Comparison of ENCODE assay signal across 13 cellular contexts in the genomic region with DNA sequence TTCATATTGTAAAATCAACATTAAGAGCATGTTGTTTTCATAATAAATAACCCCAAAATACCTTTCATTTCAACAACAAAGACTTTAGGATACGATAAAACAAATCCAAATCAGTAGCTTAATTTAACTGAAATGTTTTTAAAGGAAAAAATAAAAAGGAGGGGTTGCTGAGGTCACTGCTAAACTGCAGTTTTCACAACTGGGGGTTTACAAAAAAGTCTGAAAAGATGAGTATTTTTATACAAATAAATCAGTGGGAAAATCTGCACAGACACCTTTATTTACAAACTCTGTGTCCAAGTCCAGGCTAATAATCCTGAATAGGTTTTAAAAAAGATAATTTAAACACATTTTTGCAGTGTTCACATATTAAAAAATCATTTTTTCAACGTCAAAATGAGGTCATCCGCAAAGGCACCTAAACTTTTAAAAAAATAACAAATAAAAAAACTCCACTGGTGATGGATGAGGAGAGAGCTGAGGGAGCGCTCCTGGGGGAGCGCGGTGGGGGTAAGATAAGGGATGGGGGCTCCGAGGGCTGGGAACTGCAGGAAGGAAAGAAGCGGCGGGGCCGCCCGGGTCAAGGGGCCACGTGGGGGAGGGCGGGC. TPM values are rescaled to one million over a fixed set of nuclear protein-coding genes. Genes with fewer than 3 reads are reported as not detected.
DNase-seq lines count a peak whose midpoint lies in the region; ATAC-seq, FAIRE-seq and TF ChIP-seq lines count a peak whose summit lies in the region.
"Had no signal": no experiment of that assay in that cellular context is flagged by ENCODE, and none has a peak within 500 bp of the region (broad histone marks: within the 10 kb centered on the region; RNA-seq: fewer than 3 reads in every experiment).

No MANE protein-coding gene starts in this region.

- H3K79me2 ChIP-seq in HepG2 (ENCODE audit: insufficient read depth, low read length): no peaks in the 10 kb centered on the region

- peak overlapping the region; percentile 99 for H3K4me2 ChIP-seq in HepG2 (ENCODE audit: low read depth, low read length)

- H3K4me1 Mint-ChIP-seq in glutamatergic neuron (ENCODE audit: low read depth, unreplicated experiment): peaks cover 21% of the 10 kb centered on the region

- no peak overlapping the region for H2AFZ ChIP-seq in HepG2 (ENCODE audit: low read length)

- H3K9me3 ChIP-seq in HepG2 (ENCODE audit: low read length) (no peaks in the 10 kb centered on the region), right lobe of liver (no peaks in the 10 kb centered on the region), adipocyte (ENCODE audit: control insufficient read depth, low read length) (no peaks in the 10 kb centered on the region)

- H3K27ac Mint-ChIP-seq in glutamatergic neuron (ENCODE audit: unreplicated experiment): no peak overlapping the region
- H3K27ac Mint-ChIP-seq: activated CD4-positive, alpha-beta T cell treated with anti-CD3 and anti-CD28 coated beads, Interleukin-2, amount 10 ng/mL, durations not matched to agents 7 days and 5 days had no signal

- no peak for TF ChIP-seq EP300 in HepG2 (IDR thresholded peaks at IDR 0.05; ENCODE audit: low read depth in 2 of 2, low read length in 2 of 2)
- no peak for TF ChIP-seq EP300 in HepG2 (CRISPR knock-in tag; IDR thresholded peaks at IDR 0.05; ENCODE audit: borderline replicate concordance)

- DNase-seq in HepG2 (ENCODE audit: low spot score) (no peak), right lobe of liver (no peak), adipocyte (ENCODE audit: low read depth) (no peak), glutamatergic neuron (no peak), kidney tubule cell (ENCODE audit: low spot score) (no peak), SKM-1 (lab: John Stamatoyannopoulos, UW; ENCODE audit: unreplicated experiment) (no peak), activated gamma-delta T cell (lab: John Stamatoyannopoulos, UW) (no peak)
- DNase-seq: activated CD4-positive, alpha-beta T cell treated with anti-CD3 and anti-CD28 coated beads, Interleukin-2, amount 10 ng/mL, durations not matched to agents 7 days and 5 days; Right ventricle myocardium superior had no signal

- H3K4me3 Mint-ChIP-seq in glutamatergic neuron (ENCODE audit: unreplicated experiment): peak overlapping the region; percentile 74

- CTCF ChIA-PET in HepG2 (lab: Yijun Ruan, JAX; ENCODE audit: low intra/inter-chr PET ratio, low total read pairs): no interaction called here

- intact Hi-C loops in HepG2 (cut with micrococcal nuclease; ENCODE audit: unreplicated experiment) (loop anchor here (10.0 kb wide), 1 partner anchor 1125 kb away; no protein-coding TSS in a partner anchor), right lobe of liver (cut with DNase I) (loop anchor here (10.0 kb wide), 4 partner anchors 285 to 525 kb away; no protein-coding TSS in a partner anchor)

- TF ChIP-seq CTCF in HepG2 (CRISPR knock-in tag; IDR thresholded peaks at IDR 0.05) (no peak), right lobe of liver (IDR thresholded peaks at IDR 0.05) (no peak), glutamatergic neuron (IDR thresholded peaks at IDR 0.05; ENCODE audit: partially characterized antibody, unreplicated experiment) (no peak)

- no peak for TF ChIP-seq RAD21 in HepG2 (CRISPR knock-in tag; IDR thresholded peaks at IDR 0.05)

- H3K9ac ChIP-seq in HepG2 (ENCODE audit: insufficient read depth, low read depth, low read length) (peak overlapping the region; percentile 29; the same call in 1 of the 2 replicates), adipocyte (ENCODE audit: low read length) (peak overlapping the region; percentile 47)

- POLR2A ChIA-PET in HepG2 (lab: Yijun Ruan, JAX): interaction anchor here (0.6 to 2.0 kb wide), 8 partner anchors 11 to 177 kb away, joined by 3 to 16 read pairs (median 4); a partner anchor contains a TSS

- BruUV-seq in HepG2 (replicated peaks; lab: Mats Ljungman, UMichigan): no TSS peak

- no peak for FAIRE-seq in HepG2 (lab: Jason Lieb, UNC)

- no peak for ATAC-seq in HepG2
- ATAC-seq in right lobe of liver: no peak
- ATAC-seq in HG03196 (IDR thresholded peaks at IDR 0.05; ENCODE audit: unreplicated experiment): no peak
- ATAC-seq: sciatic nerve had no signal

- H3K4me3 ChIP-seq in HepG2 (replicated peaks in 1 of 3; ENCODE audit: insufficient read depth in 1 of 3, low read depth in 2 of 3, low read length in 3 of 3) (peak overlapping the region; percentile 47 to 75 (median 49)), right lobe of liver (no peak overlapping the region), adipocyte (ENCODE audit: low read length) (peak overlapping the region; percentile 81)

- H3K27me3 ChIP-seq in HepG2 (ENCODE audit: control insufficient read depth in 1 of 2, insufficient read depth in 2 of 2, low read length in 2 of 2) (peaks cover 18 to 57% of the 10 kb centered on the region in 2 experiments), right lobe of liver (peaks cover 48 to 90% of the 10 kb centered on the region in 2 donors), adipocyte (replicated peaks; ENCODE audit: control insufficient read depth, insufficient read depth, low read length) (no peaks in the 10 kb centered on the region)

- H3K36me3 Mint-ChIP-seq in glutamatergic neuron (ENCODE audit: unreplicated experiment): no peaks in the 10 kb centered on the region

- in situ Hi-C loops in HepG2 (cut with HindIII; ENCODE audit: extremely low pct_ligation_motif_present, low pct_unique_long_range_greater_than_20kb): loop anchor here (5.0 to 10.0 kb wide), 2 partner anchors 102 to 305 kb away; a partner anchor contains a TSS

- TF ChIP-seq POLR2A in HepG2 (IDR thresholded peaks at IDR 0.05; ENCODE audit: insufficient read depth in 1 of 2, low read depth in 2 of 2, low read length in 2 of 2): no peak
- TF ChIP-seq POLR2A in right lobe of liver (IDR thresholded peaks at IDR 0.05): no peak

- WGBS in HepG2 (ENCODE audit: low lambda C conversion rate): 63% methylated on average over 13 of the region's 13 CpGs
- WGBS in right lobe of liver (ENCODE audit: insufficient coverage, low coverage, low lambda C conversion rate, missing lambda C conversion rate): 4% methylated on average over 13 of the region's 13 CpGs

- H3K4me1 ChIP-seq in HepG2 (ENCODE audit: insufficient read depth, low read length) (peaks cover 82% of the 10 kb centered on the region), right lobe of liver (peaks cover 0 to 58% (median 11%) of the 10 kb centered on the region in 4 donors), adipocyte (ENCODE audit: control insufficient read depth, insufficient read depth, low read length) (peaks cover 62% of the 10 kb centered on the region)

- H4K20me1 ChIP-seq in HepG2 (ENCODE audit: insufficient read depth, low read length): no peaks in the 10 kb centered on the region; the same call in 1 of the 2 replicates

- H3K36me3 ChIP-seq in HepG2 (replicated peaks in 1 of 2; ENCODE audit: control insufficient read depth in 1 of 2, insufficient read depth in 2 of 2, low read length in 2 of 2): no peaks in the 10 kb centered on the region
- H3K36me3 ChIP-seq in right lobe of liver: no peaks in the 10 kb centered on the region
- no peaks in the 10 kb centered on the region for H3K36me3 ChIP-seq in adipocyte (ENCODE audit: control insufficient read depth, insufficient read depth, low read length, severe bottlenecking)

- no peak overlapping the region for H3K27ac ChIP-seq in HepG2 (ENCODE audit: extremely low read length, insufficient read depth, low read length)
- H3K27ac ChIP-seq in right lobe of liver: no peak overlapping the region
- H3K27ac ChIP-seq: C4-2B had no signal

- H3K9me3 Mint-ChIP-seq in glutamatergic neuron (ENCODE audit: unreplicated experiment): peaks cover 15% of the 10 kb centered on the region
- H3K9me3 Mint-ChIP-seq: activated CD4-positive, alpha-beta T cell treated with anti-CD3 and anti-CD28 coated beads, Interleukin-2, amount 10 ng/mL, durations not matched to agents 7 days and 5 days had no signal

- peaks cover 32% of the 10 kb centered on the region for H3K27me3 Mint-ChIP-seq in glutamatergic neuron (ENCODE audit: unreplicated experiment)

RNA-seq across cellular contexts. Expression of a gene that starts 3.1 kb away (rescaled TPM):
- total RNA-seq in HepG2 (2016; rRNA removed; fragmentation: Illumina TruSeq; extraction: Trizol): 0.15 TPM in 1 of 2 replicates, not detected in the other
- total RNA-seq in HepG2 (2016; cell fraction: cytosol; rRNA removed; fragmentation: Illumina TruSeq; extraction: Trizol; ENCODE audit: low read depth): 0.09 TPM in 1 of 2 replicates, not detected in the other
- 0.09 TPM in 1 of 2 replicates, not detected in the other for total RNA-seq in HepG2 (2016; cell fraction: insoluble cytoplasmic fraction; rRNA removed; fragmentation: Illumina TruSeq; extraction: Trizol)
- 0.06 and 0.17 TPM in 2 replicates for total RNA-seq in HepG2 (2016; cell fraction: membrane; rRNA removed; fragmentation: Illumina TruSeq; extraction: Trizol)
- total RNA-seq in HepG2 (2016; cell fraction: nucleus; rRNA removed; fragmentation: Illumina TruSeq; extraction: Trizol): not detected in 2 replicates
- 0.07 TPM in 2 replicates for polyA plus RNA-seq in HepG2 (2011; rRNA removed)
- polyA plus RNA-seq in HepG2 (2011; cell fraction: cytosol; rRNA removed): 0.04 and 0.05 TPM in 2 replicates
- 0.29 and 0.59 TPM in 2 replicates for polyA plus RNA-seq in HepG2 (2011; cell fraction: nucleus; rRNA removed)
- 0.17 and 0.25 TPM in 2 replicates for polyA plus RNA-seq in HepG2 (2012)
- polyA plus RNA-seq in HepG2 (2016; cell fraction: cytosol; fragmentation: Illumina TruSeq; extraction: Trizol; ENCODE audit: low read depth): 0.07 and 0.12 TPM in 2 replicates
- polyA plus RNA-seq in HepG2 (2016; cell fraction: insoluble cytoplasmic fraction; fragmentation: Illumina TruSeq; extraction: Trizol; ENCODE audit: low read depth): 0.25 and 0.37 TPM in 2 replicates
- 0.21 and 0.24 TPM in 2 replicates for polyA plus RNA-seq in HepG2 (2016; cell fraction: membrane; fragmentation: Illumina TruSeq; extraction: Trizol; ENCODE audit: low read depth)
- polyA plus RNA-seq in HepG2 (2016; cell fraction: nucleus; fragmentation: Illumina TruSeq; extraction: Trizol; ENCODE audit: insufficient read depth, low read depth): 0.36 and 0.59 TPM in 2 replicates
- 0.07 and 0.10 TPM in 2 replicates for polyA minus RNA-seq in HepG2 (2011; rRNA and poly(A)+ RNA removed; ENCODE audit: low replicate concordance)
- polyA minus RNA-seq in HepG2 (2011; cell fraction: cytosol; rRNA and poly(A)+ RNA removed): 0.20 and 0.44 TPM in 2 replicates
- polyA minus RNA-seq in HepG2 (2011; cell fraction: nucleus; rRNA and poly(A)+ RNA removed): not detected in 2 replicates
- not detected for total RNA-seq in right lobe of liver
- 1.4 TPM for total RNA-seq in glutamatergic neuron (ENCODE audit: unreplicated experiment)
- total RNA-seq: activated CD4-positive, alpha-beta T cell treated with anti-CD3 and anti-CD28 coated beads, Interleukin-2, amount 10 ng/mL, durations not matched to agents 7 days and 5 days; liver; Right ventricle myocardium superior had no signal
- polyA plus RNA-seq: liver had no signal

RNA-seq across cellular contexts. Expression of a gene that starts 14.3 kb away (rescaled TPM):
- total RNA-seq in HepG2 (2016; rRNA removed; fragmentation: Illumina TruSeq; extraction: Trizol): 0.18 TPM in 1 of 2 replicates, not detected in the other
- total RNA-seq in HepG2 (2016; cell fraction: cytosol; rRNA removed; fragmentation: Illumina TruSeq; extraction: Trizol; ENCODE audit: low read depth): not detected in 2 replicates
- 0.13 and 0.52 TPM in 2 replicates for total RNA-seq in HepG2 (2016; cell fraction: insoluble cytoplasmic fraction; rRNA removed; fragmentation: Illumina TruSeq; extraction: Trizol)
- total RNA-seq in HepG2 (2016; cell fraction: membrane; rRNA removed; fragmentation: Illumina TruSeq; extraction: Trizol): 0.09 TPM in 1 of 2 replicates, not detected in the other
- total RNA-seq in HepG2 (2016; cell fraction: nucleus; rRNA removed; fragmentation: Illumina TruSeq; extraction: Trizol): 0.25 and 0.37 TPM in 2 replicates
- polyA plus RNA-seq in HepG2 (2011; rRNA removed): 0.69 and 0.86 TPM in 2 replicates
- polyA plus RNA-seq in HepG2 (2011; cell fraction: cytosol; rRNA removed): 0.40 and 0.47 TPM in 2 replicates
- polyA plus RNA-seq in HepG2 (2011; cell fraction: nucleus; rRNA removed): 3.0 and 3.7 TPM in 2 replicates
- 0.32 and 0.51 TPM in 2 replicates for polyA plus RNA-seq in HepG2 (2012)
- polyA plus RNA-seq in HepG2 (2016; cell fraction: cytosol; fragmentation: Illumina TruSeq; extraction: Trizol; ENCODE audit: low read depth): 0.19 TPM in 1 of 2 replicates, not detected in the other
- 0.27 and 0.41 TPM in 2 replicates for polyA plus RNA-seq in HepG2 (2016; cell fraction: insoluble cytoplasmic fraction; fragmentation: Illumina TruSeq; extraction: Trizol; ENCODE audit: low read depth)
- polyA plus RNA-seq in HepG2 (2016; cell fraction: membrane; fragmentation: Illumina TruSeq; extraction: Trizol; ENCODE audit: low read depth): 0.09 and 0.16 TPM in 2 replicates
- polyA plus RNA-seq in HepG2 (2016; cell fraction: nucleus; fragmentation: Illumina TruSeq; extraction: Trizol; ENCODE audit: insufficient read depth, low read depth): 0.94 TPM in 1 of 2 replicates, not detected in the other
- 0.89 and 1.8 TPM in 2 replicates for polyA minus RNA-seq in HepG2 (2011; rRNA and poly(A)+ RNA removed; ENCODE audit: low replicate concordance)
- polyA minus RNA-seq in HepG2 (2011; cell fraction: cytosol; rRNA and poly(A)+ RNA removed): 0.40 and 1.1 TPM in 2 replicates
- polyA minus RNA-seq in HepG2 (2011; cell fraction: nucleus; rRNA and poly(A)+ RNA removed): 1.8 and 2.2 TPM in 2 replicates
- not detected for total RNA-seq in right lobe of liver
- 0.61 TPM for total RNA-seq in glutamatergic neuron (ENCODE audit: unreplicated experiment)
- total RNA-seq: activated CD4-positive, alpha-beta T cell treated with anti-CD3 and anti-CD28 coated beads, Interleukin-2, amount 10 ng/mL, durations not matched to agents 7 days and 5 days; liver; Right ventricle myocardium superior had no signal
- polyA plus RNA-seq: liver had no signal

Comparison
In these comparisons a context has a peak if more than half of its experiments do, and no peak if none do; other contexts are left out.
1. H3K4me3 ChIP-seq: peak in HepG2 (3 of 3) and adipocyte (single experiment); none in right lobe of liver (0 of 3).